Comparison of ENCODE assay signal across 8 cellular contexts in genomic region chr17:47895254-47895855, GRCh38. TPM values are rescaled to one million over a fixed set of nuclear protein-coding genes. Genes with fewer than 3 reads are reported as not detected.
DNase-seq lines count a peak whose midpoint lies in the region; TF ChIP-seq lines count a peak whose summit lies in the region.

No MANE protein-coding gene starts in this region.

- no peaks in the 10 kb centered on the region for H3K9me3 ChIP-seq in ovary

- H3K9me3 Mint-ChIP-seq in activated CD4-positive, alpha-beta T cell treated with anti-CD3 and anti-CD28 coated beads, Interleukin-2, amount 10 ng/mL, durations not matched to agents 7 days and 5 days, result no peaks in the 10 kb centered on the region

- in situ Hi-C loops in KBM-7 (cut with MboI; ENCODE audit: low pct_unique_long_range_greater_than_20kb, low sequenced_read_pairs), result loop anchor here (10.0 kb wide), 2 partner anchors 49 to 51 kb away; partner anchors contain the start of genes PNPO and SCRN2

- H3K36me3 Mint-ChIP-seq in activated CD4-positive, alpha-beta T cell treated with anti-CD3 and anti-CD28 coated beads, Interleukin-2, amount 10 ng/mL, durations not matched to agents 7 days and 5 days (ENCODE audit: low read depth), result peaks cover 26% of the 10 kb centered on the region

- H3K27me3 Mint-ChIP-seq in activated CD4-positive, alpha-beta T cell treated with anti-CD3 and anti-CD28 coated beads, Interleukin-2, amount 10 ng/mL, durations not matched to agents 7 days and 5 days, result no peaks in the 10 kb centered on the region

- intact Hi-C loops in ovary (cut with DNase I), result loop anchor here in 1 of 4 donors (5.0 to 10.0 kb wide), 2 partner anchors 49 to 77 kb away; partner anchors contain the start of genes CDK5RAP3 and PNPO

- no peak for TF ChIP-seq CTCF in fibroblast of the aortic adventitia (IDR thresholded peaks at IDR 0.05; ENCODE audit: insufficient read depth, low read length)
- TF ChIP-seq CTCF in ovary (IDR thresholded peaks at IDR 0.05), result no peak

- H3K27me3 ChIP-seq in ovary, result no peaks in the 10 kb centered on the region

- peak overlapping the region; percentile 93 for H3K4me3 Mint-ChIP-seq in activated CD4-positive, alpha-beta T cell treated with anti-CD3 and anti-CD28 coated beads, Interleukin-2, amount 10 ng/mL, durations not matched to agents 7 days and 5 days

- CTCF ChIA-PET in activated CD4-positive, alpha-beta T cell treated with anti-CD3 and anti-CD28 coated beads, Interleukin-2, amount 10 ng/mL, durations not matched to agents 7 days and 5 days (lab: Charles Lee), result interaction anchor here (0.6 to 15.3 kb wide), 7 partner anchors 10 to 75 kb away, joined by 3 to 344 read pairs (median 5); partner anchors contain the start of genes LRRC46, MRPL10, SCRN2 and SP6

- peak overlapping the region; percentile 100 for H3K27ac Mint-ChIP-seq in activated CD4-positive, alpha-beta T cell treated with anti-CD3 and anti-CD28 coated beads, Interleukin-2, amount 10 ng/mL, durations not matched to agents 7 days and 5 days

- TF ChIP-seq POLR2A in ovary (IDR thresholded peaks at IDR 0.05), result peak; percentile 80

- 0% methylated on average over 26 of the region's 26 CpGs for WGBS in ovary, 3 donors

- no peak for TF ChIP-seq EP300 in ovary (IDR thresholded peaks at IDR 0.05)

- POLR2A ChIA-PET in activated CD4-positive, alpha-beta T cell treated with anti-CD3 and anti-CD28 coated beads, Interleukin-2, amount 10 ng/mL, durations not matched to agents 7 days and 5 days (lab: Charles Lee), result interaction anchor here (0.6 to 1.4 kb wide), 5 partner anchors 45 to 120 kb away, joined by 3 to 6 read pairs (median 5); partner anchors contain the start of genes CDK5RAP3, LRRC46, MRPL10 and SP6

- H3K4me3 ChIP-seq in fibroblast of the aortic adventitia (ENCODE audit: low read depth, low read length) (peak overlapping the region; percentile 96), ovary (peak overlapping the region; percentile 89)

- H3K4me1 ChIP-seq in ovary (ENCODE audit: insufficient read depth), result peaks cover 3% of the 10 kb centered on the region

- no peaks in the 10 kb centered on the region for H3K36me3 ChIP-seq in ovary

- DNase-seq in AG20443 (ENCODE audit: low spot score) (peak; percentile 38), HCEC 1CT (peak; percentile 17), fibroblast of the aortic adventitia (ENCODE audit: low read depth) (peak; percentile 49), ovary (peak in 2 of 5 donors; percentile 50 to 55), putamen (ENCODE audit: low spot score) (no peak), KBM-7 (no peak), GF-D8 (lab: John Stamatoyannopoulos, UW) (no peak)
- peak; percentile 47 for DNase-seq in activated CD4-positive, alpha-beta T cell treated with anti-CD3 and anti-CD28 coated beads, Interleukin-2, amount 10 ng/mL, durations not matched to agents 7 days and 5 days

- peak overlapping the region; percentile 87 to 90 for H3K27ac ChIP-seq in ovary

- peaks cover 54% of the 10 kb centered on the region for H3K4me1 Mint-ChIP-seq in activated CD4-positive, alpha-beta T cell treated with anti-CD3 and anti-CD28 coated beads, Interleukin-2, amount 10 ng/mL, durations not matched to agents 7 days and 5 days

RNA-seq across cellular contexts. Expression of gene SP2, which starts 0.7 kb away (rescaled TPM):
- total RNA-seq in activated CD4-positive, alpha-beta T cell treated with anti-CD3 and anti-CD28 coated beads, Interleukin-2, amount 10 ng/mL, durations not matched to agents 7 days and 5 days, result 10 to 100 TPM; 27.6 to 33.8 TPM
- total RNA-seq in fibroblast of the aortic adventitia (ENCODE audit: low replicate concordance) (0.08 and 3.7 TPM in 2 replicates), ovary (10 to 100 TPM in 5 of 7 donors, 1 to 10 TPM in 2; 2.6 to 22.5 (median 14.6) TPM)
- 10 to 100 TPM; 15.0 to 19.4 TPM for polyA plus RNA-seq in ovary

RNA-seq across cellular contexts. Expression of gene SP6, which starts 44.4 kb away (rescaled TPM):
- total RNA-seq in activated CD4-positive, alpha-beta T cell treated with anti-CD3 and anti-CD28 coated beads, Interleukin-2, amount 10 ng/mL, durations not matched to agents 7 days and 5 days, result not detected
- 0.09 TPM in 1 of 2 replicates, not detected in the other for total RNA-seq in fibroblast of the aortic adventitia (ENCODE audit: low replicate concordance)
- 1 to 10 TPM in 5 of 7 donors, under 1 TPM in 2; 0.66 to 4.3 (median 1.3) TPM for total RNA-seq in ovary
- polyA plus RNA-seq in ovary, result 1 to 10 TPM in 1 of 2 donors, under 1 TPM in 1; 0.25 to 1.1 TPM

RNA-seq across cellular contexts. Expression of gene PNPO, which starts 46.0 kb away (rescaled TPM):
- total RNA-seq in activated CD4-positive, alpha-beta T cell treated with anti-CD3 and anti-CD28 coated beads, Interleukin-2, amount 10 ng/mL, durations not matched to agents 7 days and 5 days, result 10 to 100 TPM; 30.9 to 36.5 TPM
- total RNA-seq in fibroblast of the aortic adventitia (ENCODE audit: low replicate concordance) (44.9 and 198 TPM in 2 replicates), ovary (10 to 100 TPM in 6 of 7 donors, 1 to 10 TPM in 1; 9.5 to 26.5 (median 21.8) TPM)
- 10 to 100 TPM in 1 of 2 donors, 1 to 10 TPM in 1; 6.1 to 32.4 TPM for polyA plus RNA-seq in ovary

RNA-seq across cellular contexts. Expression of gene SCRN2, which starts 54.3 kb away (rescaled TPM):
- 10 to 100 TPM; 26.8 to 33.2 TPM for total RNA-seq in activated CD4-positive, alpha-beta T cell treated with anti-CD3 and anti-CD28 coated beads, Interleukin-2, amount 10 ng/mL, durations not matched to agents 7 days and 5 days
- total RNA-seq in fibroblast of the aortic adventitia (ENCODE audit: low replicate concordance) (14.7 and 20.7 TPM in 2 replicates), ovary (10 to 100 TPM; 25.4 to 43.9 (median 36.8) TPM)
- 10 to 100 TPM in 1 of 2 donors, 1 to 10 TPM in 1; 5.6 to 45.5 TPM for polyA plus RNA-seq in ovary

Comparison
In these comparisons a context has a peak if more than half of its experiments do, and no peak if none do; other contexts are left out.
1. DNase-seq: peak in AG20443 (single experiment), HCEC 1CT (single experiment), activated CD4-positive, alpha-beta T cell treated with anti-CD3 and anti-CD28 coated beads, Interleukin-2, amount 10 ng/mL, durations not matched to agents 7 days and 5 days (single experiment) and fibroblast of the aortic adventitia (single experiment); none in putamen (single experiment), KBM-7 (single experiment) and GF-D8 (single experiment).